ENCODE assay signal across 2 cellular contexts in the genomic region with DNA sequence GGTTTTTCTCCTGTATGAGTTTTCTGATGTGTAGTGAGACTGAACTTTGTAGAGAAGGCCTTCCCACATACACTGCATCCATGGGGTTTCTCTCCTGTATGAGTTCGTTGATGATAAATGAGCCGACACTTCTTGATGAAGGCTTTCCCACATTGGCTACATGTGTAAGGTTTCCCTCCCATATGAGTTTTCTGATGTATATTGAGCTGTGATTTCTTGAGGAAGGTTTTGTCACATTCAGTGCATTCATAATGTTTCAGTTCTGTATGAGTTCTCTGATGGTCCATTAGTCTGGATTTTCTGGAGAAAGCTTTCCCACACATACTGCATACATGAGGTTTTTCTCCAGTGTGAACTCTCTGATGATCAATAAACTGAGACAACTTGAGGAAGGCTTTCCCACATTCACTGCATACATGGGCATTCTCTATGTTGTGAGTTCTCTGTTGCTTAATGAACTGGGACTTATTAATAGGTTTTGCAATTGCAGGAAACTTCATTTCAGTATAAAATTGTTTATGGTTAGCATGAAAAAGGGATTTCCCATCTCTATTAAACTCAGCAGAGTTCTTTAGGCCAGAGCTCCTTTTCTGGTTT.
TF ChIP-seq lines count a peak whose summit lies in the region.

No MANE protein-coding gene starts in this region.

TF ChIP-seq in Ishikawa, 13 proteins besides CTCF, POLR2A, EP300 and RAD21:
- TF ChIP-seq CEBPB (IDR thresholded peaks at IDR 0.05) (no peak), USF1 (IDR thresholded peaks at IDR 0.05) (0 out of 2 replicates have a peak, but pooled peaks have one; percentile 17), ZBTB7A (IDR thresholded peaks at IDR 0.05; ENCODE audit: low read depth) (no peak), FOXM1 (IDR thresholded peaks at IDR 0.05; ENCODE audit: borderline replicate concordance, low read depth) (no peak)
TF ChIP-seq in Ishikawa: peak in this region for 1.

TF ChIP-seq in H1, 55 proteins besides CTCF, POLR2A, EP300 and RAD21:
- TF ChIP-seq JUN (IDR thresholded peaks at IDR 0.05; ENCODE audit: low read depth, low read length) (no peak), TAF1 (IDR thresholded peaks at IDR 0.05; ENCODE audit: low read depth, low read length) (no peak), CREB1 (IDR thresholded peaks at IDR 0.05) (no peak), JUND (IDR thresholded peaks at IDR 0.05; ENCODE audit: low read length) (no peak), SIX5 (IDR thresholded peaks at IDR 0.05; ENCODE audit: low read depth, low read length) (no peak), ZNF274 (IDR thresholded peaks at IDR 0.05; ENCODE audit: borderline replicate concordance, extremely low read depth, low read length) (peak; percentile 91), BACH1 (IDR thresholded peaks at IDR 0.05; ENCODE audit: low read length) (no peak), CBX8 (IDR thresholded peaks at IDR 0.05; ENCODE audit: borderline replicate concordance, low read depth, low read length) (no peak), TEAD4 (IDR thresholded peaks at IDR 0.05; ENCODE audit: low read depth, low read length) (no peak), RBBP5 (IDR thresholded peaks at IDR 0.05; ENCODE audit: borderline replicate concordance, low read depth, low read length) (no peak), POLR2AphosphoS5 (IDR thresholded peaks at IDR 0.05; ENCODE audit: low read depth, low read length) (no peak), BRCA1 (IDR thresholded peaks at IDR 0.05; ENCODE audit: low read depth, low read length) (no peak), CBX5 (IDR thresholded peaks at IDR 0.05; ENCODE audit: low read depth, low read length) (peak; percentile 91; the same call in 1 of the 2 replicates), TCF12 (IDR thresholded peaks at IDR 0.05; ENCODE audit: low read depth, low read length) (no peak)
